Comparison of ENCODE assay signal across 8 cellular contexts in genomic region chr3:13022348-13023250, GRCh38. TPM values are rescaled to one million over a fixed set of nuclear protein-coding genes. Genes with fewer than 3 reads are reported as not detected.
DNase-seq lines count a peak whose midpoint lies in the region; ATAC-seq and TF ChIP-seq lines count a peak whose summit lies in the region.

No MANE protein-coding gene starts in this region.

- H3K27me3 ChIP-seq in right atrium auricular region (no peaks in the 10 kb centered on the region), A673 (replicated peaks; ENCODE audit: insufficient read depth, low read depth, low read length, poor library complexity) (no peaks in the 10 kb centered on the region)

- no peaks in the 10 kb centered on the region for H3K36me3 ChIP-seq in right atrium auricular region
- H3K36me3 ChIP-seq in A673 (ENCODE audit: insufficient read depth, low read length, poor library complexity, severe bottlenecking): no peaks in the 10 kb centered on the region

- DNase-seq in right atrium auricular region (ENCODE audit: low spot score): peak; percentile 84
- DNase-seq in smooth muscle cell of the brain vasculature (ENCODE audit: low read depth, low spot score): peak; percentile 39
- DNase-seq in A673 (ENCODE audit: low spot score): no peak
- no peak for DNase-seq in NCI-H128 (lab: John Stamatoyannopoulos, UW; ENCODE audit: unreplicated experiment)
- DNase-seq in DMS79 treated with DMSO at 0.1 percent for 48 hours (lab: John Stamatoyannopoulos, UW): no peak

- H3K9me3 ChIP-seq in right atrium auricular region (no peaks in the 10 kb centered on the region), A673 (ENCODE audit: low read depth, low read length, poor library complexity, severe bottlenecking) (no peaks in the 10 kb centered on the region)

- no TSS peak for BruUV-seq in A673 (replicated peaks; lab: Mats Ljungman, UMichigan)

- H3K27ac ChIP-seq in right atrium auricular region (peak overlapping the region; percentile 54 to 75), A673 (ENCODE audit: low read depth, low read length, poor library complexity, severe bottlenecking) (no peak overlapping the region)

- ATAC-seq in HG02759 (IDR thresholded peaks at IDR 0.05; ENCODE audit: unreplicated experiment) (peak; percentile 59), SK-N-SH treated with all-trans-retinoic acid at 6 μM for 48 hours (peak; percentile 89)

- POLR2A ChIA-PET in A673 (lab: Charles Lee; ENCODE audit: low non-redundant PET): no interaction called here

- TF ChIP-seq CTCF in right atrium auricular region (IDR thresholded peaks at IDR 0.05) (no peak), A673 (conservative IDR thresholded peaks at IDR 0.05; ENCODE audit: low read depth, low read length) (no peak)

- TF ChIP-seq POLR2A in GM18526 (IDR thresholded peaks at IDR 0.05; ENCODE audit: extremely low read depth, insufficient read length): peak; percentile 54

- CTCF ChIA-PET in A673 (lab: Charles Lee): no interaction called here

- intact Hi-C loops in A673 (cut with micrococcal nuclease; ENCODE audit: unreplicated experiment): no loop called here

- H3K4me1 ChIP-seq in right atrium auricular region (peaks cover 0 to 67% of the 10 kb centered on the region in 2 donors), A673 (ENCODE audit: insufficient read depth, low read length, poor library complexity, severe bottlenecking) (no peaks in the 10 kb centered on the region)

- H3K4me3 ChIP-seq in right atrium auricular region: peak overlapping the region in 1 of 2 donors; percentile 30
- H3K4me3 ChIP-seq in A673 (ENCODE audit: low read depth, low read length, poor library complexity, severe bottlenecking): no peak overlapping the region

TF ChIP-seq in SK-N-SH treated with all-trans-retinoic acid at 6 μM for 48 hours, 23 proteins besides CTCF, POLR2A, EP300 and RAD21:
- TF ChIP-seq PPARA (CRISPR knock-in tag; IDR thresholded peaks at IDR 0.05; ENCODE audit: borderline replicate concordance) (no peak), SNAI2 (CRISPR knock-in tag; IDR thresholded peaks at IDR 0.05) (0 out of 2 replicates have a peak, but pooled peaks have one; percentile 7), ZNF565 (CRISPR knock-in tag; conservative IDR thresholded peaks at IDR 0.05; ENCODE audit: low read depth) (no peak), PATZ1 (CRISPR knock-in tag; IDR thresholded peaks at IDR 0.05; ENCODE audit: borderline replicate concordance) (no peak), TCF4 (CRISPR knock-in tag; IDR thresholded peaks at IDR 0.05; ENCODE audit: borderline replicate concordance) (no peak; the same call in 1 of the 2 replicates), CSRNP3 (CRISPR knock-in tag; IDR thresholded peaks at IDR 0.05) (no peak), RARB (CRISPR knock-in tag; IDR thresholded peaks at IDR 0.05) (no peak), ISL1 (CRISPR knock-in tag; IDR thresholded peaks at IDR 0.05) (no peak)

RNA-seq across cellular contexts. Expression of gene IQSEC1, which starts 50.6 kb away (rescaled TPM):
- 10 to 100 TPM; 57.5 to 63.9 TPM for total RNA-seq in right atrium auricular region
- total RNA-seq in A673 (2021): 13.0 and 15.4 TPM in 2 replicates

Comparison
In these comparisons a context has a peak if more than half of its experiments do, and no peak if none do; other contexts are left out.
1. DNase-seq: peak in right atrium auricular region (single experiment) and smooth muscle cell of the brain vasculature (single experiment); none in A673 (single experiment), NCI-H128 (single experiment) and DMS79 treated with DMSO at 0.1 percent for 48 hours (single experiment).